Comparison of ENCODE assay signal across 1 cellular context in the genomic region with DNA sequence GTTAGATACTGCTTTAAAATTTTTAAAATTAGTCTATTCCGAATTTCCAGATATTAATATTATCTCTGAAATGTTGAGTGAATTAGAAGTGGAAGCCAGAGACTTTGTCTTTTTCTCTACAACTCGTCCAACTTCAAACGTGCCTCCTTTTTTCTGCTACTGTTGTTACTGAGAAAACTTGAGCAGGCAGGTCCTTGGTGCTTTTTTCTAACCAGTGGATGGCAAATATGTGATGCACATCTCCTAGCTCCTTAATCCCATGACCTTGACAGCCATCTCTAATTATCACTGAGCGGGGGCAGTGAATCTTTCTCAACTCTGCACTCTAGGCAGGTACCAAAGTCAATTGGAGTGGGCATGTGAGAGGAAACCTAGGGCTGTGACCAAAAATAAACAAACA.
TF ChIP-seq lines count a peak whose summit lies in the region.

No MANE protein-coding gene starts in this region.

TF ChIP-seq in HepG2, 621 proteins besides CTCF, POLR2A, EP300 and RAD21:
- TF ChIP-seq RBFOX2 (IDR thresholded peaks at IDR 0.05; ENCODE audit: low read depth, low read length) (no peak), FOXP1 (IDR thresholded peaks at IDR 0.05) (no peak), FOXP1 (CRISPR knock-in tag; IDR thresholded peaks at IDR 0.05) (peak; percentile 31; the same call in 1 of the 2 replicates), POLR2AphosphoS5 (IDR thresholded peaks at IDR 0.05; ENCODE audit: low read depth, low read length) (peak; percentile 29; the same call in 1 of the 2 replicates), POLR2G (IDR thresholded peaks at IDR 0.05; ENCODE audit: low read depth, low read length) (peak; percentile 56; the same call in 1 of the 2 replicates), SSRP1 (CRISPR knock-in tag; IDR thresholded peaks at IDR 0.05) (peak; percentile 69; the same call in 1 of the 2 replicates), RBM22 (optimal IDR thresholded peaks at IDR 0.05; ENCODE audit: low read length) (peak; percentile 98), NFIB (CRISPR knock-in tag; IDR thresholded peaks at IDR 0.05; ENCODE audit: borderline replicate concordance) (no peak), ZFP90 (CRISPR knock-in tag; IDR thresholded peaks at IDR 0.05; ENCODE audit: borderline replicate concordance) (0 out of 2 replicates have a peak, but pooled peaks have one; percentile 25)
